ENCODE assay signal across 22 cellular contexts in the genomic region with DNA sequence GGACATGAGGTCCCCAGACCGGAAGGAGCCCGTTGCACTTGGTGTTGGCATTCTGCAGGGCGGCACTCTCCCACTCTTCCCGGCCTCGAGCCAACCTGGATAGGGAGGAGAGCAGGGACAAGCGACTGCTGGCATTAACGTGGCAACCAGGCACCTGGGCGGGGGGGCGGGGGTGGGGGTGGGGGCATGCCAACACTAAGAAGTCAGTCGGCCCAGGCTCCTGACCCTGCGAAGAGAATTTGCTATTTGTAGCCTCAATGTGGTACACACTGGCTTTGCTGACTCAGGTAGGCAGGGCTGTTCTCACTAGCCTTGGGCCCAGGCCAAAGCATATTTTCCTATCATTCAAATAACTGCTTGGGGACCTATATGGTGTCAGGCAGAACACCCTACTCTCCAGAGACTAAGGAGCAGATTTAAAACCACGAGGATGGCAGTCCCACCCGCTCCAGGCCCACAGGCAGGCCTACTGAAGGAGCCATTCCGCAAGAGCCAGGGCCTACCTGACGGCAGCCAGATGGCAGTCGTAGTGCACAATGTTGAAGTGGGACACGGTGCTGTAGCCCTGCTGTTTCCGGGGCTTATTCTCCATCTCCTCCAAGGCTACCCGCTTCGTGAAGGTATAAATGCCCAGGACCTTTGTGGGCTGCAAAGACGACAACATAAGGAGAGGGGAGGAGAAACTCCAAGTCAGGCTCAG.
DNase-seq lines count a peak whose midpoint lies in the region; ATAC-seq, FAIRE-seq and TF ChIP-seq lines count a peak whose summit lies in the region.
"Had no signal": no experiment of that assay in that cellular context is flagged by ENCODE, and none has a peak within 500 bp of the region (broad histone marks: within the 10 kb centered on the region; RNA-seq: fewer than 3 reads in every experiment).

No MANE protein-coding gene starts in this region.

- CTCF ChIA-PET in activated CD8-positive, alpha-beta T cell treated with anti-CD3 and anti-CD28 coated beads for 36 hours (lab: Charles Lee): interaction anchor here (1.4 to 4.4 kb wide), 2 partner anchors 9 to 202 kb away, joined by 4 to 18 read pairs; no protein-coding TSS in a partner anchor
- CTCF ChIA-PET in activated naive CD4-positive, alpha-beta T cell treated with anti-CD3 and anti-CD28 coated beads, Interleukin-2, amount 10 ng/mL, durations not matched to agents 7 days and 5 days (lab: Charles Lee): interaction anchor here (1.1 kb wide), 1 partner anchor 173 kb away, joined by 3 read pairs; no protein-coding TSS in a partner anchor

- POLR2A ChIA-PET in activated CD8-positive, alpha-beta T cell treated with anti-CD3 and anti-CD28 coated beads for 36 hours (lab: Charles Lee): no interaction called here

- DNase-seq in astrocyte (ENCODE audit: low read depth): no peak
- DNase-seq in right cardiac atrium: peak in 2 of 3 donors; percentile 67 to 75
- no peak for DNase-seq in progenitor cell of endocrine pancreas (ENCODE audit: low spot score, unreplicated experiment)
- no peak for DNase-seq in NCI-H187 treated with DMSO at 0.1 percent for 48 hours (lab: John Stamatoyannopoulos, UW)
- no peak for DNase-seq in DMS114 treated with DMSO at 0.1 percent for 48 hours (lab: John Stamatoyannopoulos, UW; ENCODE audit: unreplicated experiment)
- no peak for DNase-seq in activated CD8-positive, alpha-beta T cell treated with anti-CD3 and anti-CD28 coated beads for 36 hours
- no peak for DNase-seq in activated naive CD4-positive, alpha-beta T cell treated with anti-CD3 and anti-CD28 coated beads, Interleukin-2, amount 10 ng/mL, durations not matched to agents 7 days and 5 days
- DNase-seq: activated CD4-positive, alpha-beta T cell treated with anti-CD3 and anti-CD28 coated beads, Interleukin-2, amount 50 U/mL, for 48 hours; activated naive CD8-positive, alpha-beta T cell treated with anti-CD3 and anti-CD28 coated beads, Interleukin-2, amount 10 ng/mL, durations not matched to agents 7 days and 5 days; activated T-cell treated with anti-CD3 and anti-CD28 coated beads, Interleukin-2, amount 50 U/mL, for 1 hour; CD8-positive, alpha-beta memory T cell; midbrain; NCI-H1436; Peyer's patch; stimulated activated naive CD4-positive, alpha-beta T cell treated with Interleukin-2 at 50 U/mL for 16 hours; trophoblast cell had no signal

- peak in 1 of 2 donors; percentile 49 for ATAC-seq in right cardiac atrium
- no peak for ATAC-seq in activated CD8-positive, alpha-beta T cell treated with anti-CD3 and anti-CD28 coated beads for 36 hours
- ATAC-seq: GM23338 had no signal

- H3K4me1 Mint-ChIP-seq in astrocyte (ENCODE audit: low read depth, unreplicated experiment): peaks cover 27% of the 10 kb centered on the region
- peaks cover 2% of the 10 kb centered on the region for H3K4me1 Mint-ChIP-seq in progenitor cell of endocrine pancreas (ENCODE audit: low read depth)
- H3K4me1 Mint-ChIP-seq in activated CD8-positive, alpha-beta T cell treated with anti-CD3 and anti-CD28 coated beads for 36 hours (ENCODE audit: low read depth): peaks cover 18% of the 10 kb centered on the region
- H3K4me1 Mint-ChIP-seq in activated naive CD4-positive, alpha-beta T cell treated with anti-CD3 and anti-CD28 coated beads, Interleukin-2, amount 10 ng/mL, durations not matched to agents 7 days and 5 days: peaks cover 6% of the 10 kb centered on the region
- H3K4me1 Mint-ChIP-seq: CD8-positive, alpha-beta memory T cell; GM23338; neural progenitor cell had no signal

- H3K4me3 Mint-ChIP-seq in astrocyte (ENCODE audit: unreplicated experiment) (no peak overlapping the region), progenitor cell of endocrine pancreas (ENCODE audit: low read depth) (no peak overlapping the region)
- no peak overlapping the region for H3K4me3 Mint-ChIP-seq in activated CD8-positive, alpha-beta T cell treated with anti-CD3 and anti-CD28 coated beads for 36 hours
- H3K4me3 Mint-ChIP-seq in activated naive CD4-positive, alpha-beta T cell treated with anti-CD3 and anti-CD28 coated beads, Interleukin-2, amount 10 ng/mL, durations not matched to agents 7 days and 5 days: no peak overlapping the region
- H3K4me3 Mint-ChIP-seq: activated naive CD8-positive, alpha-beta T cell treated with anti-CD3 and anti-CD28 coated beads, Interleukin-2, amount 10 ng/mL, durations not matched to agents 7 days and 5 days; CD8-positive, alpha-beta memory T cell; GM23338; neural progenitor cell had no signal

- no peak for FAIRE-seq in astrocyte (lab: Jason Lieb, UNC)
- FAIRE-seq: GM18507, islet of Langerhans had no signal

- no peak for TF ChIP-seq CTCF in C4-2B (conservative IDR thresholded peaks at IDR 0.05)
- TF ChIP-seq CTCF in astrocyte (IDR thresholded peaks at IDR 0.05; ENCODE audit: insufficient read depth, low read depth, low read length): no peak
- TF ChIP-seq CTCF in progenitor cell of endocrine pancreas (IDR thresholded peaks at IDR 0.05; ENCODE audit: unreplicated experiment): no peak
- no peak for TF ChIP-seq CTCF in activated CD8-positive, alpha-beta T cell treated with anti-CD3 and anti-CD28 coated beads for 36 hours (IDR thresholded peaks at IDR 0.05)

- WGBS in right cardiac atrium: 79% methylated on average over 21 of the region's 21 CpGs

- H3K79me2 ChIP-seq in astrocyte (ENCODE audit: insufficient read depth, low read length): no peaks in the 10 kb centered on the region

- H3K27me3 ChIP-seq in astrocyte (ENCODE audit: insufficient read depth, low read length) (no peaks in the 10 kb centered on the region), right cardiac atrium (ENCODE audit: control insufficient read depth, insufficient read depth) (no peaks in the 10 kb centered on the region)
- H3K27me3 ChIP-seq: dorsolateral prefrontal cortex, neural progenitor cell, Peyer's patch had no signal

- no peaks in the 10 kb centered on the region for H3K9me3 Mint-ChIP-seq in astrocyte (ENCODE audit: unreplicated experiment)
- no peaks in the 10 kb centered on the region for H3K9me3 Mint-ChIP-seq in progenitor cell of endocrine pancreas (ENCODE audit: low read depth)
- H3K9me3 Mint-ChIP-seq in activated CD8-positive, alpha-beta T cell treated with anti-CD3 and anti-CD28 coated beads for 36 hours: no peaks in the 10 kb centered on the region
- H3K9me3 Mint-ChIP-seq in activated naive CD4-positive, alpha-beta T cell treated with anti-CD3 and anti-CD28 coated beads, Interleukin-2, amount 10 ng/mL, durations not matched to agents 7 days and 5 days: no peaks in the 10 kb centered on the region
- H3K9me3 Mint-ChIP-seq: activated naive CD8-positive, alpha-beta T cell treated with anti-CD3 and anti-CD28 coated beads, Interleukin-2, amount 10 ng/mL, durations not matched to agents 7 days and 5 days; CD8-positive, alpha-beta memory T cell; GM23338; neural progenitor cell had no signal

- no peak overlapping the region for H2AFZ ChIP-seq in astrocyte (ENCODE audit: low read depth, low read length)
- H2AFZ ChIP-seq: GM23338, neural progenitor cell had no signal

- H3K27me3 Mint-ChIP-seq in astrocyte (ENCODE audit: low read depth, unreplicated experiment) (no peaks in the 10 kb centered on the region), progenitor cell of endocrine pancreas (no peaks in the 10 kb centered on the region)
- no peaks in the 10 kb centered on the region for H3K27me3 Mint-ChIP-seq in activated CD8-positive, alpha-beta T cell treated with anti-CD3 and anti-CD28 coated beads for 36 hours
- no peaks in the 10 kb centered on the region for H3K27me3 Mint-ChIP-seq in activated naive CD4-positive, alpha-beta T cell treated with anti-CD3 and anti-CD28 coated beads, Interleukin-2, amount 10 ng/mL, durations not matched to agents 7 days and 5 days
- H3K27me3 Mint-ChIP-seq: activated naive CD8-positive, alpha-beta T cell treated with anti-CD3 and anti-CD28 coated beads, Interleukin-2, amount 10 ng/mL, durations not matched to agents 7 days and 5 days; CD8-positive, alpha-beta memory T cell had no signal

- H3K9me3 ChIP-seq in astrocyte (ENCODE audit: insufficient read depth, low read depth, low read length) (no peaks in the 10 kb centered on the region), right cardiac atrium (ENCODE audit: control insufficient read depth, low read length) (no peaks in the 10 kb centered on the region)
- H3K9me3 ChIP-seq: Peyer's patch had no signal

- H3K9ac ChIP-seq in astrocyte (ENCODE audit: low read length): no peak overlapping the region
- H3K9ac ChIP-seq: neural progenitor cell had no signal

- H3K27ac Mint-ChIP-seq in astrocyte (ENCODE audit: unreplicated experiment) (peak overlapping the region; percentile 58), progenitor cell of endocrine pancreas (peak overlapping the region; percentile 27)
- no peak overlapping the region for H3K27ac Mint-ChIP-seq in activated CD8-positive, alpha-beta T cell treated with anti-CD3 and anti-CD28 coated beads for 36 hours
- H3K27ac Mint-ChIP-seq in activated naive CD4-positive, alpha-beta T cell treated with anti-CD3 and anti-CD28 coated beads, Interleukin-2, amount 10 ng/mL, durations not matched to agents 7 days and 5 days: no peak overlapping the region
- H3K27ac Mint-ChIP-seq: activated naive CD8-positive, alpha-beta T cell treated with anti-CD3 and anti-CD28 coated beads, Interleukin-2, amount 10 ng/mL, durations not matched to agents 7 days and 5 days; GM23338; neural progenitor cell had no signal

- no peak overlapping the region for H3K4me3 ChIP-seq in astrocyte (ENCODE audit: insufficient read depth, low read depth, low read length)
- H3K4me3 ChIP-seq in right cardiac atrium (ENCODE audit: low read length): no peak overlapping the region
- H3K4me3 ChIP-seq: dorsolateral prefrontal cortex, GM23338, neural progenitor cell, Peyer's patch had no signal

- H4K20me1 ChIP-seq in astrocyte (ENCODE audit: insufficient read depth, low read length): peaks cover 22% of the 10 kb centered on the region

- H3K4me1 ChIP-seq in astrocyte (ENCODE audit: insufficient read depth, low read length): peaks cover 28% of the 10 kb centered on the region
- H3K4me1 ChIP-seq in right cardiac atrium (ENCODE audit: control insufficient read depth, insufficient read depth, low read length): no peaks in the 10 kb centered on the region
- H3K4me1 ChIP-seq: neural progenitor cell had no signal

- no peak overlapping the region for H3K4me2 ChIP-seq in astrocyte (ENCODE audit: low read length)
- H3K4me2 ChIP-seq: GM23338, neural progenitor cell had no signal

- H3K27ac ChIP-seq in C4-2B (peak overlapping the region; percentile 35), astrocyte (ENCODE audit: low read depth, low read length) (no peak overlapping the region), right cardiac atrium (ENCODE audit: low read length) (peak overlapping the region; percentile 5)
- H3K27ac ChIP-seq: neural progenitor cell had no signal

- H3K36me3 Mint-ChIP-seq in astrocyte (ENCODE audit: low read depth, unreplicated experiment) (peaks cover 41% of the 10 kb centered on the region), progenitor cell of endocrine pancreas (ENCODE audit: insufficient read depth) (peaks cover 36% of the 10 kb centered on the region)
- peaks cover 75% of the 10 kb centered on the region for H3K36me3 Mint-ChIP-seq in activated CD8-positive, alpha-beta T cell treated with anti-CD3 and anti-CD28 coated beads for 36 hours (ENCODE audit: low read depth)
- peaks cover 70% of the 10 kb centered on the region for H3K36me3 Mint-ChIP-seq in activated naive CD4-positive, alpha-beta T cell treated with anti-CD3 and anti-CD28 coated beads, Interleukin-2, amount 10 ng/mL, durations not matched to agents 7 days and 5 days

- peaks cover 80% of the 10 kb centered on the region for H3K36me3 ChIP-seq in astrocyte (ENCODE audit: insufficient read depth, low read length)

- intact Hi-C loops in right cardiac atrium (cut with DNase I): no loop called here
- intact Hi-C loops in activated CD8-positive, alpha-beta T cell treated with anti-CD3 and anti-CD28 coated beads for 36 hours (cut with micrococcal nuclease): no loop called here

Comparison
In these comparisons a context has a peak if more than half of its experiments do, and no peak if none do; other contexts are left out.
1. DNase-seq: peak in right cardiac atrium (2 of 3); none in astrocyte (single experiment), progenitor cell of endocrine pancreas (single experiment), NCI-H187 treated with DMSO at 0.1 percent for 48 hours (single experiment), DMS114 treated with DMSO at 0.1 percent for 48 hours (single experiment), activated CD8-positive, alpha-beta T cell treated with anti-CD3 and anti-CD28 coated beads for 36 hours (single experiment) and activated naive CD4-positive, alpha-beta T cell treated with anti-CD3 and anti-CD28 coated beads, Interleukin-2, amount 10 ng/mL, durations not matched to agents 7 days and 5 days (single experiment).
2. H3K27ac Mint-ChIP-seq: peak in astrocyte (single experiment) and progenitor cell of endocrine pancreas (single experiment); none in activated CD8-positive, alpha-beta T cell treated with anti-CD3 and anti-CD28 coated beads for 36 hours (single experiment) and activated naive CD4-positive, alpha-beta T cell treated with anti-CD3 and anti-CD28 coated beads, Interleukin-2, amount 10 ng/mL, durations not matched to agents 7 days and 5 days (single experiment).